Comparison of ENCODE assay signal across 35 cellular contexts in the genomic region with DNA sequence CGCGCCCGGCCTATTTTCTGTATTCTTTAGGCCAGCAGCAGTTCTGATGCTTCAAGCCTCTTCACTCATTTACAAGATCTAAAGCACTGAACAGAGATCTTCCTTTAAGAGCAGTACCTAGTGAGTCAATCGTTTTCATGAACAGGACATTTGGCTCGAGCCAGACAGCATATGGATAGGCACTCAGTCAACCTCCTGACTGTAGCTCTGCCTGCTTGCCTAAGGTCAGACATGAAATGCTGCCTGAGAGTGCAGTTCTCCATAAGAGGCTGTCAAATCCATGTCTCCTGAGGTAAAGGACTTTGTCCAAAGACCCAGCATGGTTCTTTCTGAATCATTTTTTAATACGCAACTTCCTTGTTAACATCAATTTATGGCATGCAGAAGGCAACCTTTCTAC.
"Had no signal": no experiment of that assay in that cellular context is flagged by ENCODE, and none has a peak within 500 bp of the region (broad histone marks: within the 10 kb centered on the region; RNA-seq: fewer than 3 reads in every experiment).

No MANE protein-coding gene starts in this region.

- H3K27ac ChIP-seq: adrenal gland, body of pancreas, breast epithelium, Peyer's patch, SJSA1, VCaP had no signal

- DNase-seq: activated B cell treated with CpG ODN at 0.5 μM for 24 hours; activated CD4-positive, alpha-beta memory T cell treated with anti-CD3 and anti-CD28 coated beads for 36 hours; activated CD4-positive, alpha-beta T cell treated with anti-CD3 and anti-CD28 coated beads for 4 hours; activated CD4-positive, alpha-beta T cell treated with anti-CD3 and anti-CD28 coated beads, Interleukin-2, amount 50 U/mL, for 1 hour; activated CD4-positive, CD25-positive, alpha-beta regulatory T cell treated with anti-CD3 and anti-CD28 coated beads, Interleukin-2, amount 50 U/mL, for 72 hours; activated CD8-positive, alpha-beta memory T cell treated with anti-CD3 and anti-CD28 coated beads, Interleukin-2, amount 50 U/mL, for 4 hours; activated gamma-delta T cell treated with Interleukin-2 at 50 U/mL for 16 hours; activated naive CD4-positive, alpha-beta T cell treated with anti-CD3 and anti-CD28 coated beads for 36 hours; activated T-cell treated with anti-CD3 and anti-CD28 coated beads for 4 hours; activated T-cell treated with anti-CD3 and anti-CD28 coated beads, Interleukin-2, amount 50 U/mL, for 4 hours; adrenal gland; body of pancreas; caudate nucleus; MM.1S; NCI-H1092 treated with DMSO at 0.1 percent for 48 hours; NCI-H1417; NCI-H146; NCI-H187; NCI-H2029 treated with DMSO at 0.1 percent for 48 hours; NCI-H2107; NCI-H2171; NCI-H524; NCI-H69; Peyer's patch; RPMI8226; SHP77 treated with DMSO at 0.1 percent for 48 hours; SK-N-SH had no signal

- H3K9ac ChIP-seq: SK-N-SH had no signal

- H3K4me1 ChIP-seq: adrenal gland, body of pancreas, breast epithelium, Peyer's patch, SJSA1 had no signal

- FAIRE-seq: astrocyte had no signal

- H3K36me3 ChIP-seq: adrenal gland, breast epithelium, Peyer's patch, SJSA1 had no signal

- H3K9me3 ChIP-seq: adrenal gland, body of pancreas, breast epithelium, Peyer's patch, SJSA1, SK-N-SH had no signal

- H3K4me1 Mint-ChIP-seq: activated B cell treated with CpG ODN at 0.5 μM for 24 hours had no signal

- H3K9me3 Mint-ChIP-seq: activated B cell treated with CpG ODN at 0.5 μM for 24 hours; activated T-helper 1 cell treated with anti-CD3 and anti-CD28 coated beads, Interleukin-12 subunit alpha, Interleukin-12 subunit beta, Interleukin-2, Interleukin-4 antibody, amounts not matched to agents 30 ng/mL and 10 ng/mL and 1 ng/mL, durations not matched to agents 14 hours and 24 hours and 36 hours; T-helper 1 cell treated with Interleukin-12 subunit alpha and Interleukin-12 subunit beta and Interleukin-4 antibody, amounts not matched to agents 30 μg/mL and 1 μg/mL, for 36 hours; T-helper 2 cell treated with Interferon-gamma antibody and Interleukin-4, amounts not matched to agents 5 μg/mL and 100 μg/mL, for 36 hours had no signal

- H3K4me2 ChIP-seq: SK-N-SH had no signal

- H3K36me3 Mint-ChIP-seq: activated CD4-positive, alpha-beta memory T cell treated with anti-CD3 and anti-CD28 coated beads for 36 hours; activated naive CD4-positive, alpha-beta T cell treated with anti-CD3 and anti-CD28 coated beads, Interleukin-2, amount 50 U/mL, for 72 hours had no signal

- H3K27me3 Mint-ChIP-seq: activated B cell treated with CpG ODN at 0.5 μM for 24 hours; activated CD4-positive, alpha-beta memory T cell treated with anti-CD3 and anti-CD28 coated beads for 36 hours had no signal

- H3K27ac Mint-ChIP-seq: activated B cell treated with CpG ODN at 0.5 μM for 24 hours; activated CD4-positive, alpha-beta memory T cell treated with anti-CD3 and anti-CD28 coated beads for 36 hours; activated naive CD4-positive, alpha-beta T cell treated with anti-CD3 and anti-CD28 coated beads for 36 hours; activated naive CD4-positive, alpha-beta T cell treated with anti-CD3 and anti-CD28 coated beads, Interleukin-2, amount 50 U/mL, for 72 hours; activated T-helper 1 cell treated with anti-CD3 and anti-CD28 coated beads, Interleukin-12 subunit alpha, Interleukin-12 subunit beta, Interleukin-2, Interleukin-4 antibody, amounts not matched to agents 30 ng/mL and 10 ng/mL and 1 ng/mL, durations not matched to agents 14 hours and 24 hours and 36 hours; T-helper 1 cell treated with Interleukin-12 subunit alpha and Interleukin-12 subunit beta and Interleukin-4 antibody, amounts not matched to agents 30 μg/mL and 1 μg/mL, for 36 hours; T-helper 2 cell treated with Interferon-gamma antibody and Interleukin-4, amounts not matched to agents 5 μg/mL and 100 μg/mL, for 36 hours had no signal

- H3K4me3 ChIP-seq: adrenal gland, body of pancreas, breast epithelium, Peyer's patch, SJSA1 had no signal

- ATAC-seq: activated naive CD4-positive, alpha-beta T cell treated with anti-CD3 and anti-CD28 coated beads, Interleukin-2, amount 50 U/mL, for 72 hours; activated T-cell treated with anti-CD3 and anti-CD28 coated beads, Interleukin-2, amount 50 U/mL, for 4 hours; body of pancreas had no signal

- H3K27me3 ChIP-seq: adrenal gland, body of pancreas, breast epithelium, Peyer's patch, SJSA1 had no signal

- H3K4me3 Mint-ChIP-seq: activated B cell treated with CpG ODN at 0.5 μM for 24 hours; activated CD4-positive, alpha-beta memory T cell treated with anti-CD3 and anti-CD28 coated beads for 36 hours; activated naive CD4-positive, alpha-beta T cell treated with anti-CD3 and anti-CD28 coated beads for 36 hours; activated T-cell treated with anti-CD3 and anti-CD28 coated beads, Interleukin-2, amount 50 U/mL, for 4 hours; activated T-helper 1 cell treated with anti-CD3 and anti-CD28 coated beads, Interleukin-12 subunit alpha, Interleukin-12 subunit beta, Interleukin-2, Interleukin-4 antibody, amounts not matched to agents 30 ng/mL and 10 ng/mL and 1 ng/mL, durations not matched to agents 14 hours and 24 hours and 36 hours; T-helper 1 cell treated with Interleukin-12 subunit alpha and Interleukin-12 subunit beta and Interleukin-4 antibody, amounts not matched to agents 30 μg/mL and 1 μg/mL, for 36 hours; T-helper 2 cell treated with Interferon-gamma antibody and Interleukin-4, amounts not matched to agents 5 μg/mL and 100 μg/mL, for 36 hours had no signal
